Comparison of ENCODE assay signal across 1 cellular context in the genomic region with DNA sequence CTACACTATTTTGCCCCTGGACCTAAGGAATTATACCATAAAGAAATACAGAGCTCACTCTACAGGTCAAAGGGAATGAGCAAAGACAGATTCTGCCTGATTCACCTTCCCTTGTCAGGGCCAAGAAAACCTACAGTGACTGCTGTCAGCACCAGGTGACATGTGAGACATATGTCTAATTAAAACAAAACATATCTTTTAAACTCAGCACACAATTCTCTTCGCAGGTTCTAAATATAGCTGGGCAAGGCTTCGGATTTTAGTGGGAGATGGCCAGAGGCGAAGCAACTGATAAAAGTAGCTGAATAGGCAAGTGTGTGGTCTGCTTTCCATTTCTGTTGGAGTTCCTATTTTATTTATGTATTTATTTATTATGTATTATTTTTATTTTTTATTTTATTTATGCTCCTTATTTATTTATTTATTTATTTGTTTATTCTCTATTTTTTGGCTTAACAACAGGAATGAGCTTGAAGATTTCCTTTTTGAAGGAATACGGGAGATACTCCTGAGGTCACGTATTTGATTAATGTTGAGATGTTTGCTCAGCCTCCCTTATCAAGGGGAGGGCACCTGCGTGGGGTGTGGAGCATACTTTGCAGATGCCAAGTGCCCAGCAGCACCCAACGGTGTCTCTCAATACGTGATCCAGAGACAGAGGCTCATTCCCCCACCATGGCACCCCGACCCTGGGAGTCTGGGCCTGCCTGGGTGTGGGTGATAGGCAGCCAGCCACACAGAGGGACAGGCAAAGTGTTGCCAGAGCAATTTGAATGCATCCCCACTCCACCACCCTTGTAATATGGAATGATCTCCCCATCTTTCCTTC.
TF ChIP-seq lines count a peak whose summit lies in the region.

No MANE protein-coding gene starts in this region.

TF ChIP-seq in WTC11, 78 proteins besides CTCF, POLR2A, EP300 and RAD21:
- TF ChIP-seq ZNF281 (CRISPR knock-in tag; IDR thresholded peaks at IDR 0.05) = no peak
- TF ChIP-seq ZNF138 (CRISPR knock-in tag; conservative IDR thresholded peaks at IDR 0.05) = no peak
- no peak for TF ChIP-seq ATF1 (CRISPR knock-in tag; IDR thresholded peaks at IDR 0.05)
- TF ChIP-seq HMGA2 (CRISPR knock-in tag; IDR thresholded peaks at IDR 0.05) = peak; percentile 96
- TF ChIP-seq TP53 (CRISPR knock-in tag; IDR thresholded peaks at IDR 0.05) = no peak
- TF ChIP-seq PRRX2 (CRISPR knock-in tag; IDR thresholded peaks at IDR 0.05) = no peak
- TF ChIP-seq, protein P1, sequence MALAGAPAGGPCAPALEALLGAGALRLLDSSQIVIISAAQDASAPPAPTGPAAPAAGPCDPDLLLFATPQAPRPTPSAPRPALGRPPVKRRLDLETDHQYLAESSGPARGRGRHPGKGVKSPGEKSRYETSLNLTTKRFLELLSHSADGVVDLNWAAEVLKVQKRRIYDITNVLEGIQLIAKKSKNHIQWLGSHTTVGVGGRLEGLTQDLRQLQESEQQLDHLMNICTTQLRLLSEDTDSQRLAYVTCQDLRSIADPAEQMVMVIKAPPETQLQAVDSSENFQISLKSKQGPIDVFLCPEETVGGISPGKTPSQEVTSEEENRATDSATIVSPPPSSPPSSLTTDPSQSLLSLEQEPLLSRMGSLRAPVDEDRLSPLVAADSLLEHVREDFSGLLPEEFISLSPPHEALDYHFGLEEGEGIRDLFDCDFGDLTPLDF (CRISPR knock-in tag; IDR thresholded peaks at IDR 0.05) = no peak
- no peak for TF ChIP-seq NFE2L1 (CRISPR knock-in tag; IDR thresholded peaks at IDR 0.05)
TF ChIP-seq in WTC11: peak in this region for 1.
